In the genomic region with DNA sequence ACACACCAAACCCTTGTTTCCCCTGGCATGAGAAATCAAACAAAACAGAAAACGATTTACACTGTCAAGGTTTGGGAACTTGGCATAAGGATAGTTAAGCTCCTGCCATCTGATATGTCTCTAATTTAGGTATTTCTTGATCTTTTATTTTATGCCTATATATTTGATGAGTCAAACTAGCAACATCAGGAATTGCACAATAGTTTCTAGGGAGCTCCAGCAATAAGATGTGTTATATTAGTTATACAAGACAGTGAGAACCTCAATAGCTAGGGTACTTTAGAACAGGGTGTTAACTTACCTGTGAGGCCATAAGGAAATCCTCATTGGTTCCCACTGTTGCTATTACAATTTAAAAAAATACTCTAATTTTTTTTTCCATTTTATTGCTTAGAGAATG, we compare ENCODE assay signal across 25 cellular contexts.
"Had no signal": no experiment of that assay in that cellular context is flagged by ENCODE, and none has a peak within 500 bp of the region (broad histone marks: within the 10 kb centered on the region; RNA-seq: fewer than 3 reads in every experiment).

No MANE protein-coding gene starts in this region.

- H3K4me1 ChIP-seq: colonic mucosa, gastroesophageal sphincter, left lung, pancreas, stomach, thyroid gland, vagina had no signal

- H3K4me1 Mint-ChIP-seq: stimulated activated effector memory CD8-positive, alpha-beta T cell treated with anti-CD3 and anti-CD28 coated beads, Interleukin-12 subunit alpha, Interleukin-12 subunit beta, amount 100 ng/mL, for 72 hours had no signal

- H3K27me3 ChIP-seq: colonic mucosa, gastroesophageal sphincter, heart left ventricle, hepatocyte, left lung, neutrophil, pancreas, stomach, thyroid gland, vagina had no signal

- DNase-seq: colonic mucosa; effector CD8-positive, alpha-beta T cell; erythroblast; heart left ventricle; kidney; left lung; mammary epithelial cell; mesendoderm; naive thymus-derived CD4-positive, alpha-beta T cell; pancreas; stimulated activated CD4-positive, alpha-beta T cell treated with anti-CD3 and anti-CD28 coated beads, Interleukin-2, amount 100 ng/mL, for 24 hours; stimulated activated CD4-positive, alpha-beta T cell treated with anti-CD3 and anti-CD28 coated beads, Interleukin-4, amount 100 ng/mL, for 24 hours; stimulated activated naive CD4-positive, alpha-beta T cell treated with Interleukin-2 at 50 U/mL for 16 hours; stomach; thyroid gland; trophoblast cell had no signal

- H3K36me3 Mint-ChIP-seq: naive thymus-derived CD4-positive, alpha-beta T cell; stimulated activated effector memory CD8-positive, alpha-beta T cell treated with anti-CD3 and anti-CD28 coated beads, Interleukin-12 subunit alpha, Interleukin-12 subunit beta, amount 100 ng/mL, for 72 hours had no signal

- H3K9me3 Mint-ChIP-seq: nephron had no signal

- H3K27me3 Mint-ChIP-seq: dendritic cell treated with granulocyte-macrophage colony-stimulating factor and Interleukin-4, amounts not matched to agents 40 ng/mL and 50 ng/mL, for 4 days; progenitor cell of endocrine pancreas had no signal

- H3K27ac ChIP-seq: colonic mucosa, gastroesophageal sphincter, heart left ventricle, hepatocyte, left lung, neutrophil, pancreas, stomach, thyroid gland, vagina had no signal

- H3K4me2 ChIP-seq: hepatocyte had no signal

- H3K79me2 ChIP-seq: hepatocyte had no signal

- H3K27ac Mint-ChIP-seq: dendritic cell treated with granulocyte-macrophage colony-stimulating factor and Interleukin-4, amounts not matched to agents 40 ng/mL and 50 ng/mL, for 4 days; naive thymus-derived CD4-positive, alpha-beta T cell; nephron; progenitor cell of endocrine pancreas; stimulated activated effector memory CD8-positive, alpha-beta T cell treated with anti-CD3 and anti-CD28 coated beads, Interleukin-12 subunit alpha, Interleukin-12 subunit beta, amount 100 ng/mL, for 72 hours had no signal

- H3K4me3 Mint-ChIP-seq: dendritic cell treated with granulocyte-macrophage colony-stimulating factor and Interleukin-4, amounts not matched to agents 40 ng/mL and 50 ng/mL, for 4 days; naive thymus-derived CD4-positive, alpha-beta T cell; nephron; stimulated activated effector memory CD8-positive, alpha-beta T cell treated with anti-CD3 and anti-CD28 coated beads, Interleukin-12 subunit alpha, Interleukin-12 subunit beta, amount 100 ng/mL, for 72 hours had no signal

- H3K4me3 ChIP-seq: colonic mucosa, gastroesophageal sphincter, heart left ventricle, hepatocyte, left lung, pancreas, stomach, thyroid gland, vagina had no signal

- H3K36me3 ChIP-seq: colonic mucosa, gastroesophageal sphincter, left lung, neutrophil, pancreas, stomach, thyroid gland, vagina had no signal

- H3K9me3 ChIP-seq: colonic mucosa, gastroesophageal sphincter, heart left ventricle, left lung, neutrophil, pancreas, stomach, thyroid gland, vagina had no signal

- ATAC-seq: gastroesophageal sphincter; heart left ventricle; left lung; naive thymus-derived CD4-positive, alpha-beta T cell; pancreas; sciatic nerve; stimulated activated effector memory CD8-positive, alpha-beta T cell treated with anti-CD3 and anti-CD28 coated beads, Interleukin-12 subunit alpha, Interleukin-12 subunit beta, amount 100 ng/mL, for 72 hours had no signal

- H2AFZ ChIP-seq: hepatocyte had no signal
